In the genomic region with DNA sequence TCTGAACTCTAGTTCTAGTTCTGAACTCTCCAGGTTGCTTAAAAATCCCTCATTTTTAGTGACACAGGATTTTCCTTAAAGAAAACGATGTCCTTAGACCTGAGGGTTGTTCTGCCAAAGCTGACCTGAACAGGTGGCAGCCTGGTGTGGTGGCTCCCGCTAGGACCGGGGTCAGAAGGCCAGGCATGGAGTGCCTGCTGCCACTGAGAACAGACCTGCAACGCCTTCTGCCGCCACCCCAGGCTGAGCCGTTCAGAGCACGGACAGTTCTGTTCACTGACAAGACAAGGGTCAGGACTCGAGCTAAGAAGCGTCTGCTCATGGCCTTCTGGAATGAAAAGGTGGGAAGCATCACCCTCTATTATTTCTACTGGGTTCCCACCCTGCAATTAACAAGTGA, we compare ENCODE assay signal across 25 cellular contexts.
"Had no signal": no experiment of that assay in that cellular context is flagged by ENCODE, and none has a peak within 500 bp of the region (broad histone marks: within the 10 kb centered on the region; RNA-seq: fewer than 3 reads in every experiment).

No MANE protein-coding gene starts in this region.

- H3K9me3 ChIP-seq: esophagus muscularis mucosa, neutrophil, pancreas, suprapubic skin had no signal

- ATAC-seq: left colon; left ventricle myocardium superior; natural killer cell; sciatic nerve; stimulated activated naive CD8-positive, alpha-beta T cell treated with anti-CD3 and anti-CD28 coated beads, Interleukin-15, amount 100 ng/mL, for 72 hours had no signal

- H3K27ac ChIP-seq: coronary artery, esophagus muscularis mucosa, neutrophil, pancreas, suprapubic skin had no signal

- H3K27me3 ChIP-seq: esophagus muscularis mucosa, neutrophil, pancreas, suprapubic skin had no signal

- DNase-seq: central memory CD4-positive, alpha-beta T cell; dermis blood vessel endothelial cell; effector memory CD4-positive, alpha-beta T cell; foreskin melanocyte; hypothalamus; immature natural killer cell; islet precursor cell; kidney glomerular epithelial cell; left colon; left ventricle myocardium superior; natural killer cell; pancreas; stimulated activated CD4-positive, alpha-beta T cell treated with anti-CD3 and anti-CD28 coated beads, Interleukin-12 subunit alpha, Interleukin-12 subunit beta, amount 100 ng/mL, for 4 hours; stimulated activated CD4-positive, alpha-beta T cell treated with anti-CD3 and anti-CD28 coated beads, Interleukin-1b, Interleukin-23, amount 100 ng/mL, for 48 hours; stimulated activated CD4-positive, alpha-beta T cell treated with anti-CD3 and anti-CD28 coated beads, Interleukin-4, amount 100 ng/mL, for 1 hour; stimulated activated CD8-positive, alpha-beta memory T cell treated with anti-CD3 and anti-CD28 coated beads, Interleukin-4, amount 100 ng/mL, for 48 hours; stimulated activated naive CD4-positive, alpha-beta T cell; stimulated activated naive CD8-positive, alpha-beta T cell treated with anti-CD3 and anti-CD28 coated beads, Interleukin-15, amount 100 ng/mL, for 72 hours had no signal

- H3K4me1 ChIP-seq: esophagus muscularis mucosa, suprapubic skin had no signal

- H3K4me2 ChIP-seq: smooth muscle cell had no signal

- H3K4me3 ChIP-seq: coronary artery, esophagus muscularis mucosa, lung, pancreas, smooth muscle cell, suprapubic skin had no signal

- H3K36me3 ChIP-seq: neutrophil, pancreas had no signal
